ENCODE assay signal across 9 cellular contexts in the genomic region with DNA sequence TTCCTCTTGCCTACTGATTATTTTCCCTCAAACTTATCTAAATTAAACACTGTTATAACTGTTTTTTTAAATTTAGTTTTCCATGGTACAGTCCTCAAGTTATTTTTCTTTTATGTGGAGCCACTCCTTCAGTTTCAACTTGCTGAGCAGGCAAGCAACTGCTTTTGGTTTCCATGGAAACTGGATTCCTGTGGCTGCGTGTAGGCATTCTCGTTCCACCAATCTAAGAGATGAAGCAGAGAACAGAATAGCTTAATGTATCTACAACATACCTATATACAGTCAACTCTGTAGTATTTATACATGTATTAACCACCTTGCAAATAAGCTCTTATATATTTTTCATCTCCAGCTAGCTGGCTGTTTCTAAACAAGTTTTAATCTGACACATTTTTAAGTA. TPM values are rescaled to one million over a fixed set of nuclear protein-coding genes. Genes with fewer than 3 reads are reported as not detected.
DNase-seq lines count a peak whose midpoint lies in the region; ATAC-seq, FAIRE-seq and TF ChIP-seq lines count a peak whose summit lies in the region.
"Had no signal": no experiment of that assay in that cellular context is flagged by ENCODE, and none has a peak within 500 bp of the region (broad histone marks: within the 10 kb centered on the region; RNA-seq: fewer than 3 reads in every experiment).

No MANE protein-coding gene starts in this region.

- no peak for TF ChIP-seq RAD21 in K562 (CRISPR knock-in tag; conservative IDR thresholded peaks at IDR 0.05 in 1 of 2, IDR thresholded peaks at IDR 0.05 in 1 of 2)

- H3K9ac ChIP-seq in K562 (ENCODE audit: insufficient read depth in 1 of 2, low read depth in 2 of 2, low read length in 2 of 2): no peak overlapping the region

- H3K36me3 Mint-ChIP-seq in memory B cell: peaks cover 20% of the 10 kb centered on the region

- no peaks in the 10 kb centered on the region for H3K79me2 ChIP-seq in K562 (ENCODE audit: control insufficient read depth, insufficient read depth, low read length)

- ATAC-seq in K562: peak; percentile 58; the same call in 2 of the 3 replicates
- no peak for ATAC-seq in memory B cell (ENCODE audit: low read depth)
- no peak for ATAC-seq in HG03521 (IDR thresholded peaks at IDR 0.05; ENCODE audit: unreplicated experiment)
- no peak for ATAC-seq in GM21825 (IDR thresholded peaks at IDR 0.05; ENCODE audit: unreplicated experiment)

- in situ Hi-C loops in K562 (cut with MboI): no loop called here

- H3K4me1 Mint-ChIP-seq in memory B cell: peaks cover 4% of the 10 kb centered on the region

- FAIRE-seq in HTR-8/SVneo (lab: Jason Lieb, UNC) (no peak), K562 (lab: Jason Lieb, UNC) (peak; percentile 44)
- FAIRE-seq: small intestine had no signal

- peak overlapping the region; percentile 67 for H3K27ac Mint-ChIP-seq in memory B cell

- no peak overlapping the region for H3K4me3 ChIP-seq in K562
- H3K4me3 ChIP-seq in prostate gland: no peak overlapping the region
- no peak overlapping the region for H3K4me3 ChIP-seq in esophagus muscularis mucosa

- H3K4me3 Mint-ChIP-seq in memory B cell: no peak overlapping the region

- WGBS in K562 (ENCODE audit: insufficient coverage, low coverage, missing lambda C conversion rate): 7% methylated on average over 2 of the region's 2 CpGs
- 2% methylated on average over 2 of the region's 2 CpGs for WGBS in prostate gland
- WGBS in esophagus muscularis mucosa: 47% methylated on average over 2 of the region's 2 CpGs

- no peaks in the 10 kb centered on the region for H3K9me3 Mint-ChIP-seq in memory B cell

- H3K36me3 ChIP-seq in K562 (ENCODE audit: control insufficient read depth, insufficient read depth, low read length) (peaks cover 44% of the 10 kb centered on the region; the same call in 2 of the 3 replicates), prostate gland (no peaks in the 10 kb centered on the region), esophagus muscularis mucosa (peaks cover 0 to 15% (median 8%) of the 10 kb centered on the region in 4 donors)

- H3K27ac ChIP-seq in K562 (ENCODE audit: extremely low read depth, low read depth, low read length): no peak overlapping the region
- H3K27ac ChIP-seq in prostate gland: no peak overlapping the region
- H3K27ac ChIP-seq in esophagus muscularis mucosa (replicated peaks in 1 of 4): no peak overlapping the region

- POLR2A ChIA-PET in K562 (lab: Yijun Ruan, JAX): interaction anchor here (0.6 to 1.6 kb wide), 5 partner anchors 19 to 29 kb away, joined by 3 to 5 read pairs (median 4); no protein-coding TSS in a partner anchor

- TF ChIP-seq CTCF in K562 (IDR thresholded peaks at IDR 0.05 in 2 of 3, conservative IDR thresholded peaks at IDR 0.05 in 1 of 3; ENCODE audit: insufficient read depth in 2 of 3, low read depth in 1 of 3, low read length in 3 of 3) (no peak), prostate gland (IDR thresholded peaks at IDR 0.05) (no peak), esophagus muscularis mucosa (IDR thresholded peaks at IDR 0.05) (no peak)

- H3K4me2 ChIP-seq in K562 (ENCODE audit: insufficient read depth, low read length): no peak overlapping the region

- TF ChIP-seq EP300 in K562 (IDR thresholded peaks at IDR 0.05; ENCODE audit: low read length): no peak
- no peak for TF ChIP-seq EP300 in esophagus muscularis mucosa (IDR thresholded peaks at IDR 0.05)

- TF ChIP-seq POLR2A in K562 (conservative IDR thresholded peaks at IDR 0.05) (no peak), prostate gland (IDR thresholded peaks at IDR 0.05) (no peak), esophagus muscularis mucosa (IDR thresholded peaks at IDR 0.05; ENCODE audit: low read depth) (no peak)

- no peaks in the 10 kb centered on the region for H3K9me3 ChIP-seq in K562 (replicated peaks; ENCODE audit: control insufficient read depth, insufficient read depth, low read depth, low read length)
- no peaks in the 10 kb centered on the region for H3K9me3 ChIP-seq in prostate gland
- H3K9me3 ChIP-seq in esophagus muscularis mucosa: no peaks in the 10 kb centered on the region

- no peak overlapping the region for H2AFZ ChIP-seq in K562 (ENCODE audit: low read depth, low read length)

- H3K4me1 ChIP-seq in K562 (replicated peaks in 1 of 2; ENCODE audit: control insufficient read depth in 2 of 2, insufficient read depth in 2 of 2, low read length in 2 of 2): peaks cover 7 to 19% of the 10 kb centered on the region in 2 experiments; a peak in 4 of 5 replicates
- peaks cover 4% of the 10 kb centered on the region for H3K4me1 ChIP-seq in prostate gland (replicated peaks)
- H3K4me1 ChIP-seq in esophagus muscularis mucosa: peaks cover 0 to 39% (median 28%) of the 10 kb centered on the region in 4 donors

- BruUV-seq in K562 (replicated peaks; lab: Mats Ljungman, UMichigan): no TSS peak

- H3K9me1 ChIP-seq in K562 (ENCODE audit: control insufficient read depth, insufficient read depth, low read length): no peaks in the 10 kb centered on the region

- intact Hi-C loops in K562 (cut with micrococcal nuclease): no loop called here
- intact Hi-C loops in prostate gland (cut with DNase I): no loop called here
- intact Hi-C loops in esophagus muscularis mucosa (cut with DNase I): no loop called here

- CTCF ChIA-PET in K562 (lab: Yijun Ruan, JAX; ENCODE audit: low intra/inter-chr PET ratio): no interaction called here

- H3K27me3 ChIP-seq in K562 (ENCODE audit: control insufficient read depth in 2 of 2, insufficient read depth in 2 of 2, low read length in 2 of 2) (no peaks in the 10 kb centered on the region), prostate gland (replicated peaks; ENCODE audit: insufficient read depth) (no peaks in the 10 kb centered on the region), esophagus muscularis mucosa (no peaks in the 10 kb centered on the region)

- no peaks in the 10 kb centered on the region for H4K20me1 ChIP-seq in K562 (replicated peaks; ENCODE audit: control insufficient read depth, insufficient read depth, low read length)

- peak; percentile 60 for DNase-seq in AG20443 (ENCODE audit: low spot score)
- peak; percentile 56 for DNase-seq in HTR-8/SVneo (ENCODE audit: insufficient read length, low spot score)
- DNase-seq in K562 (ENCODE audit: extremely low read depth in 1 of 4, low spot score in 3 of 4): peak in 1 of 4 experiments; percentile 40
- no peak for DNase-seq in memory B cell (ENCODE audit: low spot score in 2 of 2)
- DNase-seq in prostate gland (ENCODE audit: low spot score): no peak
- no peak for DNase-seq in esophagus muscularis mucosa (ENCODE audit: extremely low spot score)
- DNase-seq: small intestine had no signal

- H3K27me3 Mint-ChIP-seq in memory B cell: no peaks in the 10 kb centered on the region

TF ChIP-seq in K562, 482 proteins besides CTCF, POLR2A, EP300 and RAD21 (continues in another document):
- TF ChIP-seq PURB (CRISPR knock-in tag; IDR thresholded peaks at IDR 0.05; ENCODE audit: low read depth) (no peak), ETV1 (tag; conservative IDR thresholded peaks at IDR 0.05; ENCODE audit: low read depth) (no peak)

RNA-seq across cellular contexts. Expression of gene ANXA2, which starts 25.8 kb away (rescaled TPM):
- total RNA-seq in K562 (2011; cell fraction: chromatin; rRNA removed; ENCODE audit: low replicate concordance): 164 and 212 TPM in 2 replicates
- total RNA-seq in K562 (2011; cell fraction: nucleolus; rRNA removed): 137 and 142 TPM in 2 replicates
- total RNA-seq in K562 (2011; cell fraction: nucleoplasm; rRNA removed): 205 and 289 TPM in 2 replicates
- total RNA-seq in K562 (2014; rRNA removed) (348 and 357 TPM in 2 replicates), K562 (2014; rRNA removed; fragmentation: Illumina TruSeq; extraction: Trizol) (452 and 478 TPM in 2 replicates), K562 (2015; rRNA removed; fragmentation: Illumina TruSeq; extraction: Trizol) (361 and 377 TPM in 2 replicates), K562 (2021) (298 and 301 TPM in 2 replicates), prostate gland (100 to 1,000 TPM; 404 to 595 TPM), esophagus muscularis mucosa (100 to 1,000 TPM; 333 to 606 (median 406) TPM)
- polyA plus RNA-seq in K562 (2011; rRNA removed) (505 and 549 TPM in 2 replicates), K562 (2014; fragmentation: Illumina TruSeq; extraction: Trizol) (545 and 579 TPM in 2 replicates), K562 (2014; fragmentation: Nextera tagmentation; extraction: Ambion mirVana) (1,000 to 10,000 TPM in 1 of 2 experiments, 100 to 1,000 TPM in 1; 826 to 1,102 TPM), K562 (2014; rRNA removed) (451 and 471 TPM in 2 replicates)
- 382 and 535 TPM in 2 replicates for polyA plus RNA-seq in K562 (2011; cell fraction: cytosol; rRNA removed)
- 156 and 264 TPM in 2 replicates for polyA plus RNA-seq in K562 (2011; cell fraction: nucleus; rRNA removed)
- 225 and 402 TPM in 2 replicates for polyA plus RNA-seq in K562 (2012)
- 663 and 682 TPM in 2 replicates for polyA minus RNA-seq in K562 (2011; rRNA and poly(A)+ RNA removed)
- 189 and 192 TPM in 2 replicates for polyA minus RNA-seq in K562 (2011; cell fraction: cytosol; rRNA and poly(A)+ RNA removed)
- 71.9 and 132 TPM in 2 replicates for polyA minus RNA-seq in K562 (2011; cell fraction: nucleus; rRNA and poly(A)+ RNA removed)

RNA-seq across cellular contexts. Expression of gene ICE2, which starts 55.4 kb away (rescaled TPM):
- 69.6 and 202 TPM in 2 replicates for total RNA-seq in K562 (2011; cell fraction: chromatin; rRNA removed; ENCODE audit: low replicate concordance)
- total RNA-seq in K562 (2011; cell fraction: nucleolus; rRNA removed): 35.4 and 55.4 TPM in 2 replicates
- 87.3 and 162 TPM in 2 replicates for total RNA-seq in K562 (2011; cell fraction: nucleoplasm; rRNA removed)
- 26.6 and 31.0 TPM in 2 replicates for total RNA-seq in K562 (2014; rRNA removed)
- total RNA-seq in K562 (2014; rRNA removed; fragmentation: Illumina TruSeq; extraction: Trizol): 58.1 and 67.9 TPM in 2 replicates
- total RNA-seq in K562 (2015; rRNA removed; fragmentation: Illumina TruSeq; extraction: Trizol): 51.4 and 59.4 TPM in 2 replicates
- 63.7 and 69.7 TPM in 2 replicates for total RNA-seq in K562 (2021)
- 78.9 and 87.9 TPM in 2 replicates for polyA plus RNA-seq in K562 (2011; rRNA removed)
- 32.6 and 41.3 TPM in 2 replicates for polyA plus RNA-seq in K562 (2011; cell fraction: cytosol; rRNA removed)
- 68.8 and 81.9 TPM in 2 replicates for polyA plus RNA-seq in K562 (2011; cell fraction: nucleus; rRNA removed)
- 36.8 and 38.4 TPM in 2 replicates for polyA plus RNA-seq in K562 (2012)
- polyA plus RNA-seq in K562 (2014; fragmentation: Illumina TruSeq; extraction: Trizol): 58.7 and 62.6 TPM in 2 replicates
- polyA plus RNA-seq in K562 (2014; fragmentation: Nextera tagmentation; extraction: Ambion mirVana): 10 to 100 TPM; 21.8 to 31.7 TPM
- 37.9 and 42.0 TPM in 2 replicates for polyA plus RNA-seq in K562 (2014; rRNA removed)
- polyA minus RNA-seq in K562 (2011; rRNA and poly(A)+ RNA removed): 88.3 and 107 TPM in 2 replicates
- polyA minus RNA-seq in K562 (2011; cell fraction: cytosol; rRNA and poly(A)+ RNA removed): 41.0 and 42.8 TPM in 2 replicates
- 73.4 and 123 TPM in 2 replicates for polyA minus RNA-seq in K562 (2011; cell fraction: nucleus; rRNA and poly(A)+ RNA removed)
- total RNA-seq in prostate gland: 10 to 100 TPM; 33.0 to 34.5 TPM
- 10 to 100 TPM; 17.4 to 30.4 (median 21.3) TPM for total RNA-seq in esophagus muscularis mucosa

Comparison
In these comparisons a context has a peak if more than half of its experiments do, and no peak if none do; other contexts are left out.
1. DNase-seq: peak in AG20443 (single experiment) and HTR-8/SVneo (single experiment); none in memory B cell (0 of 2), prostate gland (single experiment) and esophagus muscularis mucosa (single experiment).